8 cellular contexts compared by ENCODE assay signal in the genomic region with DNA sequence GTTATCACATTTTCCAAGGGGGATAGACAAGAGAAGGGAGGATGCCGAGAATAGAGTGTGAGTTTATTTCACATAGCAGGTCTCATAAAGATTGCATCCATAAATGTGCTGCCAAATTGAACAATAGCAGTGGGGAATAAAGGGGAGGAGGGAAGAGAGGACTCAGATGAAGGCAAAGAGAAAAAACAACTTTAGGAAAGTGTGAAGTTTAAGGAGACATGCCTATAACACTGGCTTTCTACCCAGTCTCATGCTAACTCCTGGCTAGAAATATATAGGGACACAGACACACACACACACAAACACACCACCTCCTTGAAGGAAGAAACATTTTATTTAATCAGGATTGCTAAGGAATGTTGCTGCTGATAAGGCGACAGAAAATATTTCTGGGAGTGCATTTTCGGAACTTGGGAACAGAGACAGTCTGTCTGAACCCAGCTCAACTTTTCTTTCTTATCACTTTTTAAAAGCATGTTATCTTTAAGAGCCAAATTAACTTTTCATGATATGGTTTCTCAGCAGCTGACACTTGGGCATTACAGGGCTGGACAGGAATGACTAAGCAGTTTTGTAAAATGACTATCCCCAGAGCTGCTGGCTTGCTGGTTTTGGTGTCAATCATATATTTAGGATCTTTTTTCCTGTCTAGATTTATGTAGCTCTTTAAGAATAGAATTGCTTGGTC.
DNase-seq lines count a peak whose midpoint lies in the region; ATAC-seq and TF ChIP-seq lines count a peak whose summit lies in the region.

No MANE protein-coding gene starts in this region.

- H3K27ac ChIP-seq in foreskin keratinocyte (peak overlapping the region; percentile 16), tibial artery (peak overlapping the region; percentile 56 to 82)

- no peaks in the 10 kb centered on the region for H3K36me3 Mint-ChIP-seq in activated CD4-positive, alpha-beta T cell treated with anti-CD3 and anti-CD28 coated beads, Interleukin-2, amount 10 ng/mL, durations not matched to agents 7 days and 5 days (ENCODE audit: low read depth)

- no peaks in the 10 kb centered on the region for H3K36me3 ChIP-seq in BE2C
- H3K36me3 ChIP-seq in tibial artery: no peaks in the 10 kb centered on the region

- no peaks in the 10 kb centered on the region for H3K9me3 ChIP-seq in BE2C
- H3K9me3 ChIP-seq in tibial artery: no peaks in the 10 kb centered on the region

- peak; percentile 44 for ATAC-seq in GM21825 (IDR thresholded peaks at IDR 0.05; ENCODE audit: unreplicated experiment)
- ATAC-seq in foreskin keratinocyte: peak; percentile 73

- peaks cover 6% of the 10 kb centered on the region for H3K4me1 Mint-ChIP-seq in activated CD4-positive, alpha-beta T cell treated with anti-CD3 and anti-CD28 coated beads, Interleukin-2, amount 10 ng/mL, durations not matched to agents 7 days and 5 days

- H3K4me3 Mint-ChIP-seq in activated CD4-positive, alpha-beta T cell treated with anti-CD3 and anti-CD28 coated beads, Interleukin-2, amount 10 ng/mL, durations not matched to agents 7 days and 5 days: no peak overlapping the region

- intact Hi-C loops in tibial artery (cut with DNase I; ENCODE audit: low total_unique reads): no loop called here

- POLR2A ChIA-PET in activated CD4-positive, alpha-beta T cell treated with anti-CD3 and anti-CD28 coated beads, Interleukin-2, amount 10 ng/mL, durations not matched to agents 7 days and 5 days (lab: Charles Lee): no interaction called here

- CTCF ChIA-PET in activated CD4-positive, alpha-beta T cell treated with anti-CD3 and anti-CD28 coated beads, Interleukin-2, amount 10 ng/mL, durations not matched to agents 7 days and 5 days (lab: Charles Lee): no interaction called here

- no peak overlapping the region for H3K4me3 ChIP-seq in BE2C (ENCODE audit: low read depth, low read length)
- no peak overlapping the region for H3K4me3 ChIP-seq in NB4 (ENCODE audit: low read depth, low read length)
- no peak overlapping the region for H3K4me3 ChIP-seq in tibial artery

- no peak overlapping the region for H3K27ac Mint-ChIP-seq in activated CD4-positive, alpha-beta T cell treated with anti-CD3 and anti-CD28 coated beads, Interleukin-2, amount 10 ng/mL, durations not matched to agents 7 days and 5 days

- no peaks in the 10 kb centered on the region for H3K27me3 Mint-ChIP-seq in activated CD4-positive, alpha-beta T cell treated with anti-CD3 and anti-CD28 coated beads, Interleukin-2, amount 10 ng/mL, durations not matched to agents 7 days and 5 days

- H3K27me3 ChIP-seq in BE2C (no peaks in the 10 kb centered on the region), foreskin keratinocyte (no peaks in the 10 kb centered on the region), tibial artery (no peaks in the 10 kb centered on the region)

- DNase-seq in BE2C: peak; percentile 26
- peak; percentile 2 for DNase-seq in NB4 (ENCODE audit: low read depth)
- peak; percentile 29 to 49 for DNase-seq in foreskin keratinocyte
- DNase-seq in tibial artery: no peak
- DNase-seq in NCI-H2196 (lab: John Stamatoyannopoulos, UW; ENCODE audit: unreplicated experiment): no peak
- no peak for DNase-seq in activated CD4-positive, alpha-beta T cell treated with anti-CD3 and anti-CD28 coated beads, Interleukin-2, amount 10 ng/mL, durations not matched to agents 7 days and 5 days
- DNase-seq in NCI-H1436 (lab: John Stamatoyannopoulos, UW): no peak

- H3K4me1 ChIP-seq in BE2C: peaks cover 24% of the 10 kb centered on the region
- H3K4me1 ChIP-seq in foreskin keratinocyte: peaks cover 12% of the 10 kb centered on the region
- peaks cover 0 to 36% (median 16%) of the 10 kb centered on the region in 4 donors for H3K4me1 ChIP-seq in tibial artery

- TF ChIP-seq CTCF in BE2C (IDR thresholded peaks at IDR 0.05; ENCODE audit: low read depth, low read length) (no peak), NB4 (IDR thresholded peaks at IDR 0.05; ENCODE audit: low read depth, low read length) (no peak), foreskin keratinocyte (conservative IDR thresholded peaks at IDR 0.05) (no peak), tibial artery (IDR thresholded peaks at IDR 0.05) (no peak)

- peaks cover 2% of the 10 kb centered on the region for H3K9me3 Mint-ChIP-seq in activated CD4-positive, alpha-beta T cell treated with anti-CD3 and anti-CD28 coated beads, Interleukin-2, amount 10 ng/mL, durations not matched to agents 7 days and 5 days

- no peak for TF ChIP-seq POLR2A in NB4 (IDR thresholded peaks at IDR 0.05; ENCODE audit: extremely low read depth, insufficient read length)

Comparison
In these comparisons a context has a peak if more than half of its experiments do, and no peak if none do; other contexts are left out.
1. DNase-seq: peak in BE2C (single experiment), NB4 (single experiment) and foreskin keratinocyte (2 of 2); none in tibial artery (0 of 2), NCI-H2196 (single experiment), activated CD4-positive, alpha-beta T cell treated with anti-CD3 and anti-CD28 coated beads, Interleukin-2, amount 10 ng/mL, durations not matched to agents 7 days and 5 days (single experiment) and NCI-H1436 (single experiment).